10 cellular contexts compared by ENCODE assay signal in the genomic region with DNA sequence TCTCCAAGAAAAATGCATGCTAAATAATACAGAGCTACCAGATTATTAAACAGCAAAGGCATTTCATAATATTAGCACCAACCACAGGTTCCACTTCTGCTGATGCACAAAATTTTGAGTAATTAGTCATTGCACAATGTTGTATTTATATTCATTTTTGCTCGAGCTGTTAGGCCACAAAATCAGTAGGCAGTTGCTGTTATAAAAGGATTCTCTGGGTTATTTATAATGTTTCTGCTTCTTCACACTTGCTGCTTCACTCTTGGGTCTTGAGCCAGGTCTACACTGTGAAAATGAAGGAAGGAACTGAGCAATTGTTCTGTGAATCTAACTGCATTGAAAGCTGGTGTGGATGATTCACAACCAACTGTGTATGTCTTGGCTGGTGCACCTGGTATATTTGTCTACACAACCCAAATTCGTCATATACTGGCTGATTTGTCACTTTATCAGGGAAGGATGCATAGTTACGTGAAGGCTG. TPM values are rescaled to one million over a fixed set of nuclear protein-coding genes. Genes with fewer than 3 reads are reported as not detected.
A peak's percentile ranks its signal among the peaks of the same experiment; 100 is the strongest.
DNase-seq lines count a peak whose midpoint lies in the region; ATAC-seq and TF ChIP-seq lines count a peak whose summit lies in the region.
"Had no signal": no experiment of that assay in that cellular context is flagged by ENCODE, and none has a peak within 500 bp of the region (broad histone marks: within the 10 kb centered on the region; RNA-seq: fewer than 3 reads in every experiment).

No MANE protein-coding gene starts in this region.

- TF ChIP-seq POLR2A in upper lobe of left lung (IDR thresholded peaks at IDR 0.05) (no peak), transverse colon (IDR thresholded peaks at IDR 0.05) (no peak)

- in situ Hi-C loops in transverse colon (cut with MboI; ENCODE audit: low pct_ligation_motif_present in 1 of 4, low pct_unique_long_range_greater_than_20kb in 1 of 4, low sequenced_read_pairs in 3 of 4) = no loop called here

- H3K27ac ChIP-seq in SJCRH30 (peak overlapping the region; percentile 36), upper lobe of left lung (peak overlapping the region in 1 of 4 donors; percentile 37), transverse colon (peak overlapping the region in 1 of 4 donors; percentile 12)

- TF ChIP-seq CTCF in fibroblast of pulmonary artery (IDR thresholded peaks at IDR 0.05; ENCODE audit: low read length, missing control alignments) = no peak
- TF ChIP-seq CTCF in upper lobe of left lung (IDR thresholded peaks at IDR 0.05) = no peak
- TF ChIP-seq CTCF in transverse colon (IDR thresholded peaks at IDR 0.05) = no peak

- H3K9me3 Mint-ChIP-seq in activated T-cell treated with anti-CD3 and anti-CD28 coated beads, Interleukin-2, amount 50 U/mL, for 4 hours = no peaks in the 10 kb centered on the region
- H3K9me3 Mint-ChIP-seq: activated T-helper 2 cell treated with anti-CD3 and anti-CD28 coated beads, Interferon-gamma antibody, Interleukin-2, Interleukin-4, amounts not matched to agents 10 μg/mL and 5 μg/mL and 100 μg/mL, durations not matched to agents 14 hours and 24 hours and 36 hours had no signal

- DNase-seq in activated T-cell treated with anti-CD3 and anti-CD28 coated beads, Interleukin-2, amount 50 U/mL, for 4 hours = no peak
- no peak for DNase-seq in activated T-cell treated with anti-CD3 and anti-CD28 coated beads, Interleukin-2, amount 50 U/mL, for 1 hour
- DNase-seq in SJCRH30 (peak in 1 of 2 experiments; percentile 27), fibroblast of pulmonary artery (ENCODE audit: low read depth) (peak; percentile 72), upper lobe of left lung (no peak), T-helper 17 cell (no peak), transverse colon (no peak)
- DNase-seq in activated effector memory CD4-positive, alpha-beta T cell treated with anti-CD3 and anti-CD28 coated beads, Interleukin-2, amount 50 U/mL, for 16 hours = no peak
- DNase-seq: NCI-H1436 had no signal

- H3K4me1 ChIP-seq in SJCRH30 (peaks cover 17% of the 10 kb centered on the region), upper lobe of left lung (peaks cover 0 to 19% (median 8%) of the 10 kb centered on the region in 4 donors), transverse colon (no peaks in the 10 kb centered on the region)

- no peaks in the 10 kb centered on the region for H3K36me3 ChIP-seq in SJCRH30
- H3K36me3 ChIP-seq in upper lobe of left lung = no peaks in the 10 kb centered on the region
- no peaks in the 10 kb centered on the region for H3K36me3 ChIP-seq in transverse colon

- H3K27me3 ChIP-seq in SJCRH30 = no peaks in the 10 kb centered on the region
- no peaks in the 10 kb centered on the region for H3K27me3 ChIP-seq in upper lobe of left lung
- H3K27me3 ChIP-seq in transverse colon = no peaks in the 10 kb centered on the region

- H3K4me1 Mint-ChIP-seq in activated T-cell treated with anti-CD3 and anti-CD28 coated beads, Interleukin-2, amount 50 U/mL, for 4 hours (ENCODE audit: low read depth) = no peaks in the 10 kb centered on the region
- H3K4me1 Mint-ChIP-seq in T-helper 17 cell = no peaks in the 10 kb centered on the region

- H3K27me3 Mint-ChIP-seq in activated T-cell treated with anti-CD3 and anti-CD28 coated beads, Interleukin-2, amount 50 U/mL, for 4 hours (ENCODE audit: low read depth) = no peaks in the 10 kb centered on the region
- peaks cover 10% of the 10 kb centered on the region for H3K27me3 Mint-ChIP-seq in T-helper 17 cell

- peak; percentile 37 to 43 for ATAC-seq in activated T-cell treated with anti-CD3 and anti-CD28 coated beads, Interleukin-2, amount 50 U/mL, for 4 hours
- ATAC-seq in upper lobe of left lung (ENCODE audit: low FRiP score in 2 of 2) (peak; percentile 22 to 63), T-helper 17 cell (no peak)

- no peaks in the 10 kb centered on the region; the same call in 1 of the 2 replicates for H3K9me3 ChIP-seq in SJCRH30 (replicated peaks)
- H3K9me3 ChIP-seq in upper lobe of left lung = no peaks in the 10 kb centered on the region
- H3K9me3 ChIP-seq in T-helper 17 cell (ENCODE audit: control insufficient read depth, low read length, poor library complexity, severe bottlenecking) = no peaks in the 10 kb centered on the region
- no peaks in the 10 kb centered on the region for H3K9me3 ChIP-seq in transverse colon

- H3K4me3 Mint-ChIP-seq in activated T-cell treated with anti-CD3 and anti-CD28 coated beads, Interleukin-2, amount 50 U/mL, for 4 hours = no peak overlapping the region
- H3K4me3 Mint-ChIP-seq in T-helper 17 cell = no peak overlapping the region

- peaks cover 2% of the 10 kb centered on the region for H3K36me3 Mint-ChIP-seq in activated T-cell treated with anti-CD3 and anti-CD28 coated beads, Interleukin-2, amount 50 U/mL, for 4 hours (ENCODE audit: insufficient read depth)
- H3K36me3 Mint-ChIP-seq in T-helper 17 cell (ENCODE audit: low read depth) = no peaks in the 10 kb centered on the region

- no peak overlapping the region for H3K27ac Mint-ChIP-seq in T-helper 17 cell
- H3K27ac Mint-ChIP-seq: activated T-helper 2 cell treated with anti-CD3 and anti-CD28 coated beads, Interferon-gamma antibody, Interleukin-2, Interleukin-4, amounts not matched to agents 10 μg/mL and 5 μg/mL and 100 μg/mL, durations not matched to agents 14 hours and 24 hours and 36 hours had no signal

- TF ChIP-seq EP300 in upper lobe of left lung (IDR thresholded peaks at IDR 0.05) (no peak), transverse colon (IDR thresholded peaks at IDR 0.05; ENCODE audit: low read depth) (no peak)

- H3K4me3 ChIP-seq in SJCRH30 (no peak overlapping the region), fibroblast of pulmonary artery (replicated peaks; ENCODE audit: low read depth, low read length) (no peak overlapping the region), upper lobe of left lung (no peak overlapping the region), transverse colon (no peak overlapping the region)

- 49 to 51% methylated on average over 3 of the region's 3 CpGs for WGBS in upper lobe of left lung, 2 donors
- 36 to 52% methylated on average over 2 to 3 of the region's 3 CpGs for WGBS in transverse colon (ENCODE audit: low coverage in 1 of 2), 2 donors

- intact Hi-C loops in transverse colon (cut with DNase I; ENCODE audit: low total_unique reads) = no loop called here

RNA-seq across cellular contexts. Expression of a gene that starts 38.3 kb away (rescaled TPM):
- 10 to 100 TPM; 67.9 to 84.5 (median 68.4) TPM for total RNA-seq in activated T-cell treated with anti-CD3 and anti-CD28 coated beads, Interleukin-2, amount 50 U/mL, for 4 hours
- 180 and 212 TPM in 2 replicates for total RNA-seq in SJCRH30 (2014; rRNA removed; shearing (Covaris generic))
- 100 to 1,000 TPM in 2 of 6 donors, 10 to 100 TPM in 4; 54.5 to 122 (median 72.4) TPM for total RNA-seq in upper lobe of left lung
- 10 to 100 TPM; 24.6 to 38.9 TPM for total RNA-seq in T-helper 17 cell
- 10 to 100 TPM in 3 of 4 donors, 1 to 10 TPM in 1; 7.2 to 89.4 (median 45.7) TPM for total RNA-seq in transverse colon
